ENCODE assay signal across 11 cellular contexts in genomic region chr22:46083383-46084350, GRCh38.
DNase-seq lines count a peak whose midpoint lies in the region; ATAC-seq and TF ChIP-seq lines count a peak whose summit lies in the region.
"Had no signal": no experiment of that assay in that cellular context is flagged by ENCODE, and none has a peak within 500 bp of the region (broad histone marks: within the 10 kb centered on the region; RNA-seq: fewer than 3 reads in every experiment).

No MANE protein-coding gene starts in this region.

- H3K4me1 ChIP-seq in DND-41 (ENCODE audit: insufficient read depth, low read length) (peaks cover 13% of the 10 kb centered on the region), skeletal muscle satellite cell (ENCODE audit: control insufficient read depth, insufficient read depth, low read length) (peaks cover 54% of the 10 kb centered on the region)

- DNase-seq in DND-41 (no peak), astrocyte of the cerebellum (ENCODE audit: low read depth) (no peak), left cardiac atrium (peak; percentile 18), NOMO-1 treated with DMSO at 0.1 percent for 48 hours (lab: John Stamatoyannopoulos, UW; ENCODE audit: unreplicated experiment) (no peak)
- DNase-seq in stimulated activated naive CD8-positive, alpha-beta T cell treated with anti-CD3 and anti-CD28 coated beads, Interleukin-15, amount 100 ng/mL, for 72 hours: no peak
- DNase-seq: activated CD4-positive, alpha-beta memory T cell treated with anti-CD3 and anti-CD28 coated beads, Interleukin-2, amount 10 ng/mL, durations not matched to agents 7 days and 5 days; cerebellar nuclear complex; stimulated activated naive B cell treated with anti-CD40 and anti-IgM and Interleukin-4, amounts not matched to agents 10 μg/mL and 1 μg/mL and 100 μg/mL, for 72 hours had no signal

- peaks cover 93% of the 10 kb centered on the region for H3K36me3 ChIP-seq in DND-41 (ENCODE audit: insufficient read depth, low read length)
- peaks cover 93% of the 10 kb centered on the region for H3K36me3 ChIP-seq in skeletal muscle satellite cell (ENCODE audit: insufficient read depth, low read length)

- peaks cover 100% of the 10 kb centered on the region for H3K79me2 ChIP-seq in DND-41 (ENCODE audit: insufficient read depth, low read length)

- no peak overlapping the region for H3K4me2 ChIP-seq in DND-41 (ENCODE audit: insufficient read depth, low read length)
- H3K4me2 ChIP-seq in skeletal muscle satellite cell (ENCODE audit: low read length): peak overlapping the region; percentile 99

- no peaks in the 10 kb centered on the region for H3K27me3 Mint-ChIP-seq in stimulated activated naive CD8-positive, alpha-beta T cell treated with anti-CD3 and anti-CD28 coated beads, Interleukin-15, amount 100 ng/mL, for 72 hours
- H3K27me3 Mint-ChIP-seq: activated CD4-positive, alpha-beta memory T cell treated with anti-CD3 and anti-CD28 coated beads, Interleukin-2, amount 10 ng/mL, durations not matched to agents 7 days and 5 days; stimulated activated naive B cell treated with anti-CD40 and anti-IgM and Interleukin-4, amounts not matched to agents 10 μg/mL and 1 μg/mL and 100 μg/mL, for 72 hours had no signal

- H3K4me3 Mint-ChIP-seq in stimulated activated naive CD8-positive, alpha-beta T cell treated with anti-CD3 and anti-CD28 coated beads, Interleukin-15, amount 100 ng/mL, for 72 hours: no peak overlapping the region
- H3K4me3 Mint-ChIP-seq: activated CD4-positive, alpha-beta memory T cell treated with anti-CD3 and anti-CD28 coated beads, Interleukin-2, amount 10 ng/mL, durations not matched to agents 7 days and 5 days; stimulated activated naive B cell treated with anti-CD40 and anti-IgM and Interleukin-4, amounts not matched to agents 10 μg/mL and 1 μg/mL and 100 μg/mL, for 72 hours had no signal

- H2AFZ ChIP-seq in DND-41 (ENCODE audit: low read depth, low read length): no peak overlapping the region

- no peak for TF ChIP-seq CTCF in DND-41 (IDR thresholded peaks at IDR 0.05; ENCODE audit: borderline replicate concordance, extremely low read depth, low read length, poor library complexity, severe bottlenecking)
- TF ChIP-seq CTCF in astrocyte of the cerebellum (IDR thresholded peaks at IDR 0.05; ENCODE audit: low read depth, low read length, missing control alignments): no peak

- H3K4me1 Mint-ChIP-seq in stimulated activated naive CD8-positive, alpha-beta T cell treated with anti-CD3 and anti-CD28 coated beads, Interleukin-15, amount 100 ng/mL, for 72 hours: peaks cover 6% of the 10 kb centered on the region

- ATAC-seq in DND-41 (ENCODE audit: insufficient read depth, low read depth) (no peak), left cardiac atrium (no peak), GM21367 (IDR thresholded peaks at IDR 0.05; ENCODE audit: unreplicated experiment) (no peak), HG02763 (IDR thresholded peaks at IDR 0.05; ENCODE audit: unreplicated experiment) (no peak)
- no peak for ATAC-seq in stimulated activated naive CD8-positive, alpha-beta T cell treated with anti-CD3 and anti-CD28 coated beads, Interleukin-15, amount 100 ng/mL, for 72 hours
- ATAC-seq: stimulated activated naive B cell treated with anti-CD40 and anti-IgM and Interleukin-4, amounts not matched to agents 10 μg/mL and 1 μg/mL and 100 μg/mL, for 72 hours had no signal

- H3K4me3 ChIP-seq in DND-41 (ENCODE audit: low read depth in 1 of 2, low read length in 2 of 2): no peak overlapping the region
- H3K4me3 ChIP-seq in astrocyte of the cerebellum (ENCODE audit: low read depth, low read length): peak overlapping the region; percentile 98
- peak overlapping the region; percentile 98 for H3K4me3 ChIP-seq in skeletal muscle satellite cell (ENCODE audit: low read length)

- no peaks in the 10 kb centered on the region for H3K9me3 ChIP-seq in DND-41 (ENCODE audit: insufficient read depth, low read length, severe bottlenecking)
- H3K9me3 ChIP-seq in skeletal muscle satellite cell (replicated peaks; ENCODE audit: low read length): no peaks in the 10 kb centered on the region

- peaks cover 98% of the 10 kb centered on the region for H4K20me1 ChIP-seq in DND-41 (ENCODE audit: insufficient read depth, low read length)

- H3K9me3 Mint-ChIP-seq in stimulated activated naive CD8-positive, alpha-beta T cell treated with anti-CD3 and anti-CD28 coated beads, Interleukin-15, amount 100 ng/mL, for 72 hours: no peaks in the 10 kb centered on the region
- H3K9me3 Mint-ChIP-seq: activated CD4-positive, alpha-beta memory T cell treated with anti-CD3 and anti-CD28 coated beads, Interleukin-2, amount 10 ng/mL, durations not matched to agents 7 days and 5 days; stimulated activated naive B cell treated with anti-CD40 and anti-IgM and Interleukin-4, amounts not matched to agents 10 μg/mL and 1 μg/mL and 100 μg/mL, for 72 hours had no signal

- H3K27ac ChIP-seq in DND-41 (ENCODE audit: low read length): peak overlapping the region; percentile 17; the same call in 1 of the 2 replicates

- no peak overlapping the region for H3K9ac ChIP-seq in DND-41 (ENCODE audit: low read depth, low read length)
- H3K9ac ChIP-seq in skeletal muscle satellite cell (ENCODE audit: low read depth, low read length): peak overlapping the region; percentile 99

- H3K27ac Mint-ChIP-seq in stimulated activated naive CD8-positive, alpha-beta T cell treated with anti-CD3 and anti-CD28 coated beads, Interleukin-15, amount 100 ng/mL, for 72 hours: peak overlapping the region in 1 of 2 donors; percentile 34
- H3K27ac Mint-ChIP-seq: activated CD4-positive, alpha-beta memory T cell treated with anti-CD3 and anti-CD28 coated beads, Interleukin-2, amount 10 ng/mL, durations not matched to agents 7 days and 5 days; stimulated activated naive B cell treated with anti-CD40 and anti-IgM and Interleukin-4, amounts not matched to agents 10 μg/mL and 1 μg/mL and 100 μg/mL, for 72 hours had no signal

- in situ Hi-C loops in astrocyte of the cerebellum (cut with HindIII; ENCODE audit: low sequenced_read_pairs): no loop called here

- H3K27me3 ChIP-seq in DND-41 (ENCODE audit: insufficient read depth, low read length, poor library complexity): no peaks in the 10 kb centered on the region
- no peaks in the 10 kb centered on the region for H3K27me3 ChIP-seq in skeletal muscle satellite cell (ENCODE audit: control insufficient read depth, insufficient read depth, low read length)

- intact Hi-C loops in left cardiac atrium (cut with DNase I): no loop called here

Comparison
In these comparisons a context has a peak if more than half of its experiments do, and no peak if none do; other contexts are left out.
1. H3K4me3 ChIP-seq: peak in astrocyte of the cerebellum (single experiment) and skeletal muscle satellite cell (single experiment); none in DND-41 (0 of 2).